Comparison of ENCODE assay signal across 24 cellular contexts in the genomic region with DNA sequence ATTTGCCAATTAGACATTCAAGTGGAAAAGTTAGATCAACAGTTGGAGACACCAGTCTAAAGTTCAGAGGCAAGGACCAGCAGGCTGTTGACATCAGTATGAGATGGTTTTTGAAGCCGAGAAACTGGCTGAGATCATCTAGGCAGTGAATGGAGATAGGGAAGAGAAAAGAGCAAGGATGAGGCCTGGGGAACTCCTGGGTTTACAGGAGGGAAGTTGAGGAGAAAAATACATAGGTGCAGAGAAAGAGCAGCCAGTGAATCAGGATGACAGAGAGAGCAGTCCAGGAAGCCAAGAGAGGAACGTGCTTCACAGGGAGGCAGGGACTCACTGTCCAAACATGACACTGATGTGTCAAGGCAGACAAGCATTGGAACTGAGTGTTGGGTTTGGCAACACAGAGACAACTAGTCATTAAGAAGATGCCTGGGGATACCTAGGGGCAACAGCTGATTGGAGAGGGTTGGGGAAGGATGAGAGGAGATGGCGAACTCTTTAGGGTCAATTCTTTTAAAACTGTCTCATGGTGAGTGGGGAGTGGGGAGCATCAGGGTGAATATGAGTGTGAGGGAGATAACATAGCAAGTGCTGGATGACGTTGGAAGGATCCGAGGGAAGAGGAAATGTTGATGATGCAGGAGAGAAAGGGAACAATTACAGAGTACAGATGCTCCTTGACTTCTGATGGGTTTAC. TPM values are rescaled to one million over a fixed set of nuclear protein-coding genes. Genes with fewer than 3 reads are reported as not detected.
"Had no signal": no experiment of that assay in that cellular context is flagged by ENCODE, and none has a peak within 500 bp of the region (broad histone marks: within the 10 kb centered on the region; RNA-seq: fewer than 3 reads in every experiment).

No MANE protein-coding gene starts in this region.

- H3K27me3 ChIP-seq: suprapubic skin, tibial nerve, vagina had no signal

- H3K9me3 Mint-ChIP-seq: activated CD4-positive, alpha-beta T cell treated with anti-CD3 and anti-CD28 coated beads, Interleukin-2, amount 10 ng/mL, durations not matched to agents 7 days and 5 days; activated CD8-positive, alpha-beta T cell treated with anti-CD3 and anti-CD28 coated beads for 36 hours; activated naive CD4-positive, alpha-beta T cell treated with anti-CD3 and anti-CD28 coated beads, Interleukin-2, amount 10 ng/mL, durations not matched to agents 7 days and 5 days; natural killer cell; stimulated activated memory B cell treated with anti-CD40 and anti-IgM and Interleukin-4, amounts not matched to agents 10 μg/mL and 1 μg/mL and 100 μg/mL, for 72 hours; T-helper 1 cell treated with Interleukin-12 subunit alpha and Interleukin-12 subunit beta and Interleukin-4 antibody, amounts not matched to agents 30 μg/mL and 1 μg/mL, for 36 hours had no signal

- H3K4me3 ChIP-seq: lung, stomach, suprapubic skin, tibial nerve, vagina had no signal

- H3K9me3 ChIP-seq: stomach, suprapubic skin, tibial nerve, vagina had no signal

- H3K4me1 Mint-ChIP-seq: activated CD4-positive, alpha-beta T cell treated with anti-CD3 and anti-CD28 coated beads, Interleukin-2, amount 10 ng/mL, durations not matched to agents 7 days and 5 days; activated CD8-positive, alpha-beta memory T cell treated with anti-CD3 and anti-CD28 coated beads, Interleukin-2, amount 10 ng/mL, durations not matched to agents 7 days and 5 days; activated naive CD4-positive, alpha-beta T cell treated with anti-CD3 and anti-CD28 coated beads, Interleukin-2, amount 10 ng/mL, durations not matched to agents 7 days and 5 days; natural killer cell; stimulated activated memory B cell treated with anti-CD40 and anti-IgM and Interleukin-4, amounts not matched to agents 10 μg/mL and 1 μg/mL and 100 μg/mL, for 72 hours had no signal

- H3K36me3 Mint-ChIP-seq: activated CD8-positive, alpha-beta memory T cell treated with anti-CD3 and anti-CD28 coated beads, Interleukin-2, amount 10 ng/mL, durations not matched to agents 7 days and 5 days; activated naive CD4-positive, alpha-beta T cell treated with anti-CD3 and anti-CD28 coated beads, Interleukin-2, amount 10 ng/mL, durations not matched to agents 7 days and 5 days; natural killer cell; stimulated activated memory B cell treated with anti-CD40 and anti-IgM and Interleukin-4, amounts not matched to agents 10 μg/mL and 1 μg/mL and 100 μg/mL, for 72 hours had no signal

- H3K36me3 ChIP-seq: stomach, suprapubic skin, tibial nerve, vagina had no signal

- DNase-seq: activated CD4-positive, alpha-beta T cell treated with anti-CD3 and anti-CD28 coated beads, Interleukin-2, amount 10 ng/mL, durations not matched to agents 7 days and 5 days; activated CD8-positive, alpha-beta memory T cell treated with anti-CD3 and anti-CD28 coated beads, Interleukin-2, amount 10 ng/mL, durations not matched to agents 7 days and 5 days; activated CD8-positive, alpha-beta T cell treated with anti-CD3 and anti-CD28 coated beads for 36 hours; activated effector memory CD4-positive, alpha-beta T cell treated with anti-CD3 and anti-CD28 coated beads, Interleukin-2, amount 50 U/mL, for 16 hours; activated naive CD4-positive, alpha-beta T cell treated with anti-CD3 and anti-CD28 coated beads, Interleukin-2, amount 10 ng/mL, durations not matched to agents 7 days and 5 days; activated T-cell treated with anti-CD3 and anti-CD28 coated beads for 4 hours; caudate nucleus; dermis blood vessel endothelial cell; effector CD8-positive, alpha-beta T cell; foreskin keratinocyte; kidney; natural killer cell; small intestine; stimulated activated CD4-positive, alpha-beta T cell treated with anti-CD3 and anti-CD28 coated beads, Interleukin-2, amount 100 ng/mL, for 24 hours; stomach had no signal

- H3K27ac Mint-ChIP-seq: activated CD4-positive, alpha-beta T cell treated with anti-CD3 and anti-CD28 coated beads, Interleukin-2, amount 10 ng/mL, durations not matched to agents 7 days and 5 days; activated CD8-positive, alpha-beta memory T cell treated with anti-CD3 and anti-CD28 coated beads, Interleukin-2, amount 10 ng/mL, durations not matched to agents 7 days and 5 days; activated CD8-positive, alpha-beta T cell treated with anti-CD3 and anti-CD28 coated beads for 36 hours; activated naive CD4-positive, alpha-beta T cell treated with anti-CD3 and anti-CD28 coated beads, Interleukin-2, amount 10 ng/mL, durations not matched to agents 7 days and 5 days; natural killer cell; stimulated activated memory B cell treated with anti-CD40 and anti-IgM and Interleukin-4, amounts not matched to agents 10 μg/mL and 1 μg/mL and 100 μg/mL, for 72 hours; T-helper 1 cell treated with Interleukin-12 subunit alpha and Interleukin-12 subunit beta and Interleukin-4 antibody, amounts not matched to agents 30 μg/mL and 1 μg/mL, for 36 hours had no signal

- ATAC-seq: activated CD4-positive, CD25-positive, alpha-beta regulatory T cell treated with anti-CD3 and anti-CD28 coated beads, Interleukin-2, amount 50 U/mL, for 24 hours; activated CD8-positive, alpha-beta memory T cell treated with anti-CD3 and anti-CD28 coated beads, Interleukin-2, amount 10 ng/mL, durations not matched to agents 7 days and 5 days; activated CD8-positive, alpha-beta T cell treated with anti-CD3 and anti-CD28 coated beads for 36 hours; foreskin keratinocyte; natural killer cell; sciatic nerve; stimulated activated memory B cell treated with anti-CD40 and anti-IgM and Interleukin-4, amounts not matched to agents 10 μg/mL and 1 μg/mL and 100 μg/mL, for 72 hours had no signal

- H3K4me3 Mint-ChIP-seq: activated CD4-positive, alpha-beta T cell treated with anti-CD3 and anti-CD28 coated beads, Interleukin-2, amount 10 ng/mL, durations not matched to agents 7 days and 5 days; activated CD8-positive, alpha-beta memory T cell treated with anti-CD3 and anti-CD28 coated beads, Interleukin-2, amount 10 ng/mL, durations not matched to agents 7 days and 5 days; activated CD8-positive, alpha-beta T cell treated with anti-CD3 and anti-CD28 coated beads for 36 hours; activated naive CD4-positive, alpha-beta T cell treated with anti-CD3 and anti-CD28 coated beads, Interleukin-2, amount 10 ng/mL, durations not matched to agents 7 days and 5 days; natural killer cell; stimulated activated memory B cell treated with anti-CD40 and anti-IgM and Interleukin-4, amounts not matched to agents 10 μg/mL and 1 μg/mL and 100 μg/mL, for 72 hours; T-helper 1 cell treated with Interleukin-12 subunit alpha and Interleukin-12 subunit beta and Interleukin-4 antibody, amounts not matched to agents 30 μg/mL and 1 μg/mL, for 36 hours had no signal

- H3K27ac ChIP-seq: foreskin keratinocyte, parathyroid adenoma, stomach, suprapubic skin, tibial nerve, vagina had no signal

- H3K4me1 ChIP-seq: foreskin keratinocyte, parathyroid adenoma, stomach, suprapubic skin, tibial nerve, vagina had no signal

RNA-seq across cellular contexts. Expression of a gene that starts 13.2 kb away (rescaled TPM):
- total RNA-seq: vagina had no signal
